ENCODE assay signal across 11 cellular contexts in genomic region chr17:67759355-67760171, GRCh38. TPM values are rescaled to one million over a fixed set of nuclear protein-coding genes. Genes with fewer than 3 reads are reported as not detected.
A peak's percentile ranks its signal among the peaks of the same experiment; 100 is the strongest.
DNase-seq lines count a peak whose midpoint lies in the region; TF ChIP-seq lines count a peak whose summit lies in the region.
"Had no signal": no experiment of that assay in that cellular context is flagged by ENCODE, and none has a peak within 500 bp of the region (broad histone marks: within the 10 kb centered on the region; RNA-seq: fewer than 3 reads in every experiment).

No MANE protein-coding gene starts in this region.

- H3K9me3 ChIP-seq in HUES48 (ENCODE audit: control insufficient read depth, insufficient read depth, low read length): no peaks in the 10 kb centered on the region
- no peaks in the 10 kb centered on the region for H3K9me3 ChIP-seq in suprapubic skin
- H3K9me3 ChIP-seq: tibial nerve had no signal

- peaks cover 9% of the 10 kb centered on the region; the same call in 1 of the 2 replicates for H3K4me1 ChIP-seq in HUES48 (ENCODE audit: control insufficient read depth, insufficient read depth, low read length)
- no peaks in the 10 kb centered on the region for H3K4me1 ChIP-seq in suprapubic skin

- H3K27ac ChIP-seq in HUES48 (ENCODE audit: low read depth, low read length) (peak overlapping the region; percentile 25), suprapubic skin (no peak overlapping the region)

- H3K27me3 ChIP-seq in HUES48 (ENCODE audit: control insufficient read depth, insufficient read depth, low read length): no peaks in the 10 kb centered on the region
- H3K27me3 ChIP-seq in suprapubic skin: no peaks in the 10 kb centered on the region
- H3K27me3 ChIP-seq: tibial nerve had no signal

- WGBS in suprapubic skin: 58% methylated on average over 11 of the region's 11 CpGs

- H3K36me3 ChIP-seq in HUES48 (ENCODE audit: control insufficient read depth, insufficient read depth, low read length) (no peaks in the 10 kb centered on the region), suprapubic skin (no peaks in the 10 kb centered on the region)

- TF ChIP-seq POLR2A in suprapubic skin (IDR thresholded peaks at IDR 0.05): no peak

- TF ChIP-seq EP300 in suprapubic skin (IDR thresholded peaks at IDR 0.05): no peak

- DNase-seq in cardiac fibroblast (ENCODE audit: low read depth in 2 of 2) (peak; percentile 36 to 86), hepatic stellate cell (ENCODE audit: low spot score) (peak; percentile 20), suprapubic skin (ENCODE audit: low spot score in 2 of 2) (peak; percentile 64 to 79), COLO829 (ENCODE audit: low spot score) (no peak), putamen (ENCODE audit: low spot score) (no peak)
- DNase-seq in activated CD4-positive, alpha-beta T cell treated with anti-CD3 and anti-CD28 coated beads, Interleukin-2, amount 50 U/mL, for 48 hours: no peak
- DNase-seq: activated CD8-positive, alpha-beta memory T cell treated with anti-CD3 and anti-CD28 coated beads, Interleukin-2, amount 10 ng/mL, durations not matched to agents 7 days and 5 days; anterior cingulate cortex; T-helper 2 cell had no signal

- no peak for TF ChIP-seq CTCF in cardiac fibroblast (IDR thresholded peaks at IDR 0.05; ENCODE audit: low read depth, low read length)
- TF ChIP-seq CTCF in suprapubic skin (IDR thresholded peaks at IDR 0.05): no peak

- H3K4me3 ChIP-seq in HUES48 (ENCODE audit: low read depth, low read length): no peak overlapping the region
- H3K4me3 ChIP-seq in cardiac fibroblast (replicated peaks in 1 of 2; ENCODE audit: low read depth in 2 of 2, low read length in 2 of 2): no peak overlapping the region
- H3K4me3 ChIP-seq in suprapubic skin: no peak overlapping the region
- H3K4me3 ChIP-seq: tibial nerve had no signal

- no peak overlapping the region for H3K9ac ChIP-seq in HUES48 (ENCODE audit: low read depth, low read length)

RNA-seq across cellular contexts. Expression of gene NOL11, which starts 41.8 kb away (rescaled TPM):
- total RNA-seq in suprapubic skin: 10 to 100 TPM; 25.0 to 43.6 (median 29.6) TPM

Comparison
In these comparisons a context has a peak if more than half of its experiments do, and no peak if none do; other contexts are left out.
1. DNase-seq: peak in cardiac fibroblast (2 of 2), hepatic stellate cell (single experiment) and suprapubic skin (2 of 2); none in COLO829 (single experiment), putamen (single experiment) and activated CD4-positive, alpha-beta T cell treated with anti-CD3 and anti-CD28 coated beads, Interleukin-2, amount 50 U/mL, for 48 hours (0 of 2).